ENCODE assay signal across 8 cellular contexts in the genomic region with DNA sequence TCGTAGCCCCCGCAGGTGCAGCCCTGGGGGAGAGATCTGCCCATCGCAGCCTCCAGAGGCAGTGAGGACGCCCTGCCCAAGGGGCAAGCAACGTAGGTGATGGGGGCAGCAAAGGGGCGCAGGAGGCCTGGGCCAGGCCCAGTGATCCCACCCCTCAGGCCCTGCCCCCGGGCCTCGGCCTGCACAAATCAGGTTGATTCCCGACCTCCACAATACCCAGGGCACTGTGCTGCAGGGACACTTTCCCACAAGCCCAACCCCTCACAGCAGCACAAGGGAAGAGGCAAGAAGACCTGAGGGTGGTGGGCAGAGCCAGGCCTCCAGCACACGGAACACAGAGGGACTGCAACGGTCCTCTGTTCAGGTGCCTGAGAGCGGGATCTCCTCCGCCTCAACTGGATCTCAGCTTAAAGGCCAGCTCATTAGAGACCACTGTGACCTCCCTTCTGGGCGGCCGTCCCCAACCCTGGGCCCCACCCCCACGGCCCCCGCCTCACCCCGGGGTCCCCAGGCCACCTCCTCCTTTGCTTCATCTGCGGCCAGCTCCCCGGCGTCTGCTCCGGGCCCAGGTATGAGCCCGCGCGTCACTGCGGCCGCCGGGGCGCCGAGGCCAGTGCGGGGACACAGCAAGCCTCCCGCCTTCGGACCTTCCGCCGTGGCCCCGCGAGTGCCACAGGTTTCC. TPM values are rescaled to one million over a fixed set of nuclear protein-coding genes. Genes with fewer than 3 reads are reported as not detected.
DNase-seq lines count a peak whose midpoint lies in the region; ATAC-seq and TF ChIP-seq lines count a peak whose summit lies in the region.

No MANE protein-coding gene starts in this region.

- H2BK5ac ChIP-seq in trophoblast cell (ENCODE audit: low read depth, low read length, poor library complexity), result peak overlapping the region; percentile 75

- peak overlapping the region; percentile 93 for H2AK5ac ChIP-seq in trophoblast cell (ENCODE audit: low read length)

- H3K79me2 ChIP-seq in trophoblast cell (ENCODE audit: control insufficient read depth, insufficient read depth, low read length, poor library complexity), result peaks cover 41% of the 10 kb centered on the region

- peak overlapping the region; percentile 99 for H4K12ac ChIP-seq in trophoblast cell (ENCODE audit: low read depth, low read length)

- H3K23ac ChIP-seq in trophoblast cell (ENCODE audit: low read length), result no peak overlapping the region

- H3K9ac ChIP-seq in trophoblast cell (ENCODE audit: low read length), result peak overlapping the region; percentile 83

- peaks cover 15% of the 10 kb centered on the region for H3K79me1 ChIP-seq in trophoblast cell (ENCODE audit: low read length)

- H3K4ac ChIP-seq in trophoblast cell (ENCODE audit: low read depth, low read length), result peak overlapping the region; percentile 98

- H4K91ac ChIP-seq in trophoblast cell (ENCODE audit: low read depth, low read length), result peak overlapping the region; percentile 98

- DNase-seq in AG09309 (ENCODE audit: low read depth) (no peak), fibroblast of the aortic adventitia (ENCODE audit: low read depth) (no peak), trophoblast cell (peak in 1 of 2 donors; percentile 26), NCI-H2029 treated with DMSO at 0.1 percent for 48 hours (lab: John Stamatoyannopoulos, UW) (no peak)
- no peak for DNase-seq in effector CD8-positive, alpha-beta T cell (lab: John Stamatoyannopoulos, UW)

- peaks cover 3% of the 10 kb centered on the region for H3K27me3 ChIP-seq in trophoblast cell (ENCODE audit: insufficient read depth, low read length)

- peak overlapping the region; percentile 91 for H3K18ac ChIP-seq in trophoblast cell (ENCODE audit: low read length)

- H3K4me2 ChIP-seq in trophoblast cell (ENCODE audit: low read length), result peak overlapping the region; percentile 94

- no peak for TF ChIP-seq CTCF in AG09309 (IDR thresholded peaks at IDR 0.05; ENCODE audit: control insufficient read depth, insufficient read depth, low read depth, low read length, missing control alignments)
- TF ChIP-seq CTCF in WI38 (IDR thresholded peaks at IDR 0.05; ENCODE audit: low read depth, low read length), result no peak
- TF ChIP-seq CTCF in fibroblast of the aortic adventitia (IDR thresholded peaks at IDR 0.05; ENCODE audit: insufficient read depth, low read length), result no peak

- peaks cover 17 to 34% of the 10 kb centered on the region in 2 experiments for H3K4me1 ChIP-seq in trophoblast cell (ENCODE audit: control insufficient read depth in 1 of 2, insufficient read depth in 2 of 2, low read length in 2 of 2)

- H4K8ac ChIP-seq in trophoblast cell (ENCODE audit: low read depth, low read length), result peak overlapping the region; percentile 99

- peak overlapping the region; percentile 98 for H2AFZ ChIP-seq in trophoblast cell (ENCODE audit: insufficient read depth, low read length, poor library complexity)

- ATAC-seq in GM18870 (IDR thresholded peaks at IDR 0.05; ENCODE audit: unreplicated experiment) (peak; percentile 23), HG03108 (IDR thresholded peaks at IDR 0.05; ENCODE audit: unreplicated experiment) (peak; percentile 25)

- peak overlapping the region; percentile 6 for H2BK12ac ChIP-seq in trophoblast cell (ENCODE audit: low read length)

- peak overlapping the region; percentile 30 for H3K27ac ChIP-seq in trophoblast cell (ENCODE audit: low read depth, low read length)

- peaks cover 4 to 9% of the 10 kb centered on the region in 2 experiments for H3K36me3 ChIP-seq in trophoblast cell (ENCODE audit: control insufficient read depth in 1 of 2, insufficient read depth in 2 of 2, low read length in 2 of 2)

- no peaks in the 10 kb centered on the region for H3K9me3 ChIP-seq in trophoblast cell (ENCODE audit: insufficient read depth, low read depth, low read length)

- peak overlapping the region; percentile 93 for H3K4me3 ChIP-seq in AG09309 (ENCODE audit: control insufficient read depth, low read depth, low read length)
- H3K4me3 ChIP-seq in WI38 (ENCODE audit: low read depth, low read length), result peak overlapping the region; percentile 97
- peak overlapping the region; percentile 84 for H3K4me3 ChIP-seq in fibroblast of the aortic adventitia (ENCODE audit: low read depth, low read length)
- peak overlapping the region; percentile 90 for H3K4me3 ChIP-seq in trophoblast cell (ENCODE audit: low read depth, low read length)

- H2BK120ac ChIP-seq in trophoblast cell (ENCODE audit: insufficient read depth, low read length, poor library complexity), result peak overlapping the region; percentile 97

- WGBS in trophoblast cell (ENCODE audit: extremely low coverage, insufficient coverage, insufficient read length), result no CpG with 5 or more reads among the region's 37 CpGs

- H3K14ac ChIP-seq in trophoblast cell (ENCODE audit: low read length), result peak overlapping the region; percentile 98

RNA-seq across cellular contexts. Expression of a gene that starts 0.8 kb away (rescaled TPM):
- 58.0 and 246 TPM in 2 replicates for total RNA-seq in fibroblast of the aortic adventitia (ENCODE audit: low replicate concordance)
- 489 and 490 TPM in 2 replicates for polyA plus RNA-seq in trophoblast cell (2013)

RNA-seq across cellular contexts. Expression of a gene that starts 21.4 kb away (rescaled TPM):
- total RNA-seq in fibroblast of the aortic adventitia (ENCODE audit: low replicate concordance), result 5.9 and 21.8 TPM in 2 replicates
- 17.6 and 18.1 TPM in 2 replicates for polyA plus RNA-seq in trophoblast cell (2013)

RNA-seq across cellular contexts. Expression of a gene that starts 27.4 kb away (rescaled TPM):
- total RNA-seq in fibroblast of the aortic adventitia (ENCODE audit: low replicate concordance), result 32.5 and 74.1 TPM in 2 replicates
- 87.0 and 91.4 TPM in 2 replicates for polyA plus RNA-seq in trophoblast cell (2013)

RNA-seq across cellular contexts. Expression of a gene that starts 58.4 kb away (rescaled TPM):
- 171 and 217 TPM in 2 replicates for total RNA-seq in fibroblast of the aortic adventitia (ENCODE audit: low replicate concordance)
- polyA plus RNA-seq in trophoblast cell (2013), result 235 and 242 TPM in 2 replicates
